ENCODE assay signal across 16 cellular contexts in genomic region chr4:167171928-167172327, GRCh38.
"Had no signal": no experiment of that assay in that cellular context is flagged by ENCODE, and none has a peak within 500 bp of the region (broad histone marks: within the 10 kb centered on the region; RNA-seq: fewer than 3 reads in every experiment).

No MANE protein-coding gene starts in this region.

- H3K36me3 Mint-ChIP-seq: immature natural killer cell, memory B cell had no signal

- DNase-seq: dermis blood vessel endothelial cell; dorsolateral prefrontal cortex; effector CD4-positive, alpha-beta T cell; effector memory CD4-positive, alpha-beta T cell; foreskin keratinocyte; glutamatergic neuron; heart right ventricle; immature natural killer cell; left cardiac atrium; left lung; left ventricle myocardium superior; lower lobe of right lung; mesendoderm; midbrain had no signal

- ATAC-seq: foreskin keratinocyte, gastroesophageal sphincter, heart right ventricle, left cardiac atrium, left lung, left ventricle myocardium superior, lower lobe of right lung had no signal

- H3K4me3 Mint-ChIP-seq: immature natural killer cell, memory B cell had no signal

- H3K27me3 Mint-ChIP-seq: memory B cell had no signal

- H3K4me1 Mint-ChIP-seq: immature natural killer cell, memory B cell had no signal

- H3K27ac Mint-ChIP-seq: immature natural killer cell, memory B cell had no signal
